ENCODE assay signal across 21 cellular contexts in genomic region chr6:15371151-15371550, GRCh38.
DNase-seq lines count a peak whose midpoint lies in the region; ATAC-seq, FAIRE-seq and TF ChIP-seq lines count a peak whose summit lies in the region.
"Had no signal": no experiment of that assay in that cellular context is flagged by ENCODE, and none has a peak within 500 bp of the region (broad histone marks: within the 10 kb centered on the region; RNA-seq: fewer than 3 reads in every experiment).

No MANE protein-coding gene starts in this region.

- peaks cover 95% of the 10 kb centered on the region for H3K79me2 ChIP-seq in keratinocyte (ENCODE audit: control insufficient read depth, insufficient read depth, low read length)

- H3K4me1 ChIP-seq in keratinocyte (ENCODE audit: control insufficient read depth, extremely low read depth, insufficient read depth, low read length) (peaks cover 45% of the 10 kb centered on the region), left ventricle myocardium inferior (peaks cover 86% of the 10 kb centered on the region)

- no peak overlapping the region for H2AFZ ChIP-seq in keratinocyte (ENCODE audit: control insufficient read depth, low read length)

- dilution Hi-C loops in keratinocyte (cut with MboI; ENCODE audit: extremely low pct_ligation_motif_present, low sequenced_read_pairs), result no loop called here

- no peak overlapping the region for H3K9ac ChIP-seq in keratinocyte (ENCODE audit: control insufficient read depth, extremely low read depth, insufficient read depth, low read length)

- H3K27me3 ChIP-seq in keratinocyte (ENCODE audit: control insufficient read depth, extremely low read depth, insufficient read depth, low read length) (no peaks in the 10 kb centered on the region), left ventricle myocardium inferior (ENCODE audit: low read depth) (no peaks in the 10 kb centered on the region)

- H3K4me2 ChIP-seq in keratinocyte (ENCODE audit: control insufficient read depth, extremely low read depth, insufficient read depth, low read depth, low read length), result peak overlapping the region; percentile 63

- no peak for DNase-seq in stimulated activated naive CD8-positive, alpha-beta T cell treated with anti-CD3 and anti-CD28 coated beads, Interleukin-15, Interleukin-2, amounts not matched to agents 100 U/mL and 50 U/mL, for 24 hours
- DNase-seq in dermis blood vessel endothelial cell (peak; percentile 15), keratinocyte (ENCODE audit: low read depth, low spot score) (no peak), NCI-H1417 treated with DMSO at 0.1 percent for 48 hours (lab: John Stamatoyannopoulos, UW) (no peak), left ventricle myocardium inferior (no peak)
- DNase-seq: CD8-positive, alpha-beta T cell; COR-L47; DMS153; DMS79 treated with DMSO at 0.1 percent for 48 hours; EL had no signal

- no peaks in the 10 kb centered on the region for H3K9me3 ChIP-seq in keratinocyte (ENCODE audit: control insufficient read depth, low read depth, low read length)
- no peaks in the 10 kb centered on the region for H3K9me3 ChIP-seq in left ventricle myocardium inferior (replicated peaks)
- H3K9me3 ChIP-seq: HAP-1 had no signal

- H3K9me3 Mint-ChIP-seq in stimulated activated naive CD8-positive, alpha-beta T cell treated with anti-CD3 and anti-CD28 coated beads, Interleukin-15, Interleukin-2, amounts not matched to agents 100 ng/mL and 50 ng/mL, for 24 hours, result no peaks in the 10 kb centered on the region
- H3K9me3 Mint-ChIP-seq: CD14-positive monocyte; CD8-positive, alpha-beta T cell had no signal

- intact Hi-C loops in left ventricle myocardium inferior (cut with micrococcal nuclease), result no loop called here

- no peak for ATAC-seq in stimulated activated naive CD8-positive, alpha-beta T cell treated with anti-CD3 and anti-CD28 coated beads, Interleukin-15, Interleukin-2, amounts not matched to agents 100 U/mL and 50 U/mL, for 24 hours
- no peak for ATAC-seq in HG03159 (IDR thresholded peaks at IDR 0.05; ENCODE audit: unreplicated experiment)
- ATAC-seq: CD8-positive, alpha-beta T cell had no signal

- peaks cover 8% of the 10 kb centered on the region for H3K9me1 ChIP-seq in keratinocyte (ENCODE audit: control insufficient read depth, extremely low read depth, insufficient read depth, low read length)

- H3K4me1 Mint-ChIP-seq in stimulated activated naive CD8-positive, alpha-beta T cell treated with anti-CD3 and anti-CD28 coated beads, Interleukin-15, Interleukin-2, amounts not matched to agents 100 ng/mL and 50 ng/mL, for 24 hours (ENCODE audit: low read depth), result peaks cover 34% of the 10 kb centered on the region

- TF ChIP-seq CTCF in keratinocyte (optimal IDR thresholded peaks at IDR 0.05 in 1 of 3, IDR thresholded peaks at IDR 0.05 in 1 of 3, conservative IDR thresholded peaks at IDR 0.05 in 1 of 3; ENCODE audit: extremely low read depth in 1 of 3, insufficient read depth in 2 of 3, low read length in 3 of 3), result no peak
- no peak for TF ChIP-seq CTCF in left ventricle myocardium inferior (IDR thresholded peaks at IDR 0.05; ENCODE audit: borderline replicate concordance)

- no peaks in the 10 kb centered on the region for H3K27me3 Mint-ChIP-seq in stimulated activated naive CD8-positive, alpha-beta T cell treated with anti-CD3 and anti-CD28 coated beads, Interleukin-15, Interleukin-2, amounts not matched to agents 100 ng/mL and 50 ng/mL, for 24 hours
- H3K27me3 Mint-ChIP-seq: B cell had no signal

- H3K4me3 ChIP-seq in keratinocyte (ENCODE audit: control insufficient read depth in 2 of 3, extremely low read depth in 1 of 3, insufficient read depth in 2 of 3, low read depth in 1 of 3, low read length in 3 of 3), result peak overlapping the region in 1 of 3 experiments; percentile 2
- H3K4me3 ChIP-seq in left ventricle myocardium inferior, result no peak overlapping the region
- H3K4me3 ChIP-seq: HAP-1 had no signal

- no peak overlapping the region for H3K4me3 Mint-ChIP-seq in stimulated activated naive CD8-positive, alpha-beta T cell treated with anti-CD3 and anti-CD28 coated beads, Interleukin-15, Interleukin-2, amounts not matched to agents 100 ng/mL and 50 ng/mL, for 24 hours
- H3K4me3 Mint-ChIP-seq: B cell; CD14-positive monocyte; CD8-positive, alpha-beta T cell had no signal

- H3K36me3 ChIP-seq in keratinocyte (ENCODE audit: control insufficient read depth in 2 of 2, extremely low read depth in 1 of 2, insufficient read depth in 2 of 2, low read length in 2 of 2) (no peaks in the 10 kb centered on the region), left ventricle myocardium inferior (no peaks in the 10 kb centered on the region)
- H3K36me3 ChIP-seq: HAP-1 had no signal

- peak overlapping the region; percentile 32 for H3K27ac Mint-ChIP-seq in stimulated activated naive CD8-positive, alpha-beta T cell treated with anti-CD3 and anti-CD28 coated beads, Interleukin-15, Interleukin-2, amounts not matched to agents 100 ng/mL and 50 ng/mL, for 24 hours
- H3K27ac Mint-ChIP-seq: B cell; CD8-positive, alpha-beta T cell had no signal

- H3K36me3 Mint-ChIP-seq in stimulated activated naive CD8-positive, alpha-beta T cell treated with anti-CD3 and anti-CD28 coated beads, Interleukin-15, Interleukin-2, amounts not matched to agents 100 ng/mL and 50 ng/mL, for 24 hours (ENCODE audit: low read depth), result peaks cover 41% of the 10 kb centered on the region

- FAIRE-seq in keratinocyte (lab: Jason Lieb, UNC), result no peak
- FAIRE-seq: A204.1, D721Med, G401.6, GM12892, GM19239, H1 had no signal

- H4K20me1 ChIP-seq in keratinocyte (ENCODE audit: control insufficient read depth, extremely low read depth, insufficient read depth, low read length), result no peaks in the 10 kb centered on the region

- peak overlapping the region; percentile 51 for H3K27ac ChIP-seq in keratinocyte (ENCODE audit: control insufficient read depth, insufficient read depth, low read length)
- no peak overlapping the region for H3K27ac ChIP-seq in left ventricle myocardium inferior (replicated peaks)
